11 cellular contexts compared by ENCODE assay signal in the genomic region with DNA sequence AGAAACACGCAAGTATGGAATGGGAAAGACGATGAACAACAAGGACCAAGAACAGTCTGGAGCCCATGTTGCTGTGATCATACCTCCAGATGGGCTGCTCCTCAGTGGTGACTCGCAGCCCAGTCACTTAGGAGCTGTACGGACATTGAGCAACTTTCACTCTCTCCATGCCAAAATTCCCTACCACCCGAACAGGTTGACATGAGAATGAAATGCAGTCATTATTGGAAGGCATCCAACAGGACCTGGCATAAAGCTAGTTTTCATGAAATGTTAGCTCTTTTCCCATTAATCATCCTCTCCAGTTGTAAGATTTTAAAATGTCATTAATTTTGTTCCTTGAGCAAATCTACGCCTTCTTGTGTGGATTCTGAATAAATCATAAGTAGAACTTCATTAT.
DNase-seq lines count a peak whose midpoint lies in the region; ATAC-seq and TF ChIP-seq lines count a peak whose summit lies in the region.
"Had no signal": no experiment of that assay in that cellular context is flagged by ENCODE, and none has a peak within 500 bp of the region (broad histone marks: within the 10 kb centered on the region; RNA-seq: fewer than 3 reads in every experiment).

No MANE protein-coding gene starts in this region.

- H3K4me1 ChIP-seq in SJCRH30 = peaks cover 5% of the 10 kb centered on the region

- H3K27me3 ChIP-seq in SJCRH30 = no peaks in the 10 kb centered on the region

- H3K4me1 Mint-ChIP-seq in T-helper 2 cell treated with Interferon-gamma antibody and Interleukin-4, amounts not matched to agents 5 μg/mL and 100 μg/mL, for 36 hours (ENCODE audit: low read depth) = no peaks in the 10 kb centered on the region
- peaks cover 2% of the 10 kb centered on the region for H3K4me1 Mint-ChIP-seq in CD14-positive monocyte
- H3K4me1 Mint-ChIP-seq: naive thymus-derived CD8-positive, alpha-beta T cell had no signal

- no peaks in the 10 kb centered on the region for H3K9me3 ChIP-seq in SJCRH30 (replicated peaks)

- H3K27me3 Mint-ChIP-seq in T-helper 2 cell treated with Interferon-gamma antibody and Interleukin-4, amounts not matched to agents 5 μg/mL and 100 μg/mL, for 36 hours (ENCODE audit: low read depth) = no peaks in the 10 kb centered on the region
- H3K27me3 Mint-ChIP-seq in CD14-positive monocyte (ENCODE audit: low read depth in 3 of 3) = peaks cover 0 to 11% (median 0%) of the 10 kb centered on the region in 3 donors

- intact Hi-C loops in CD14-positive monocyte (cut with micrococcal nuclease) = no loop called here

- H3K4me3 ChIP-seq in SJCRH30 = no peak overlapping the region

- no peak for ATAC-seq in HG03342 (IDR thresholded peaks at IDR 0.05; ENCODE audit: unreplicated experiment)
- ATAC-seq: naive thymus-derived CD8-positive, alpha-beta T cell had no signal

- H3K36me3 Mint-ChIP-seq in T-helper 2 cell treated with Interferon-gamma antibody and Interleukin-4, amounts not matched to agents 5 μg/mL and 100 μg/mL, for 36 hours (ENCODE audit: low read depth) = no peaks in the 10 kb centered on the region
- H3K36me3 Mint-ChIP-seq in CD14-positive monocyte = no peaks in the 10 kb centered on the region
- H3K36me3 Mint-ChIP-seq: naive thymus-derived CD8-positive, alpha-beta T cell had no signal

- DNase-seq in NCI-H1092 treated with DMSO at 0.1 percent for 48 hours (lab: John Stamatoyannopoulos, UW) = peak; percentile 2
- no peak for DNase-seq in NCI-H1092 (lab: John Stamatoyannopoulos, UW)
- peak; percentile 50 to 64 for DNase-seq in SJCRH30
- peak; percentile 80 for DNase-seq in fibroblast of peridontal ligament (ENCODE audit: extremely low read depth)
- DNase-seq in superior temporal gyrus (ENCODE audit: extremely low spot score) = peak; percentile 66
- DNase-seq in T-helper 2 cell treated with Interferon-gamma antibody and Interleukin-4, amounts not matched to agents 5 μg/mL and 100 μg/mL, for 36 hours (ENCODE audit: low spot score) = no peak
- DNase-seq in CD14-positive monocyte (ENCODE audit: low spot score) = no peak
- DNase-seq: naive thymus-derived CD8-positive, alpha-beta T cell; T-helper 2 cell had no signal

- H3K4me3 Mint-ChIP-seq in T-helper 2 cell treated with Interferon-gamma antibody and Interleukin-4, amounts not matched to agents 5 μg/mL and 100 μg/mL, for 36 hours = no peak overlapping the region
- no peak overlapping the region for H3K4me3 Mint-ChIP-seq in CD14-positive monocyte
- H3K4me3 Mint-ChIP-seq: naive thymus-derived CD8-positive, alpha-beta T cell had no signal

- H3K36me3 ChIP-seq in SJCRH30 = no peaks in the 10 kb centered on the region

- no peaks in the 10 kb centered on the region for H3K9me3 Mint-ChIP-seq in T-helper 2 cell treated with Interferon-gamma antibody and Interleukin-4, amounts not matched to agents 5 μg/mL and 100 μg/mL, for 36 hours
- H3K9me3 Mint-ChIP-seq in CD14-positive monocyte = peaks cover 0 to 1% (median 0%) of the 10 kb centered on the region in 7 donors
- H3K9me3 Mint-ChIP-seq: naive thymus-derived CD8-positive, alpha-beta T cell had no signal

- no peak overlapping the region for H3K27ac Mint-ChIP-seq in T-helper 2 cell treated with Interferon-gamma antibody and Interleukin-4, amounts not matched to agents 5 μg/mL and 100 μg/mL, for 36 hours
- no peak overlapping the region for H3K27ac Mint-ChIP-seq in CD14-positive monocyte
- H3K27ac Mint-ChIP-seq: naive thymus-derived CD8-positive, alpha-beta T cell had no signal

- no peak overlapping the region for H3K27ac ChIP-seq in SJCRH30
- H3K27ac ChIP-seq: 22Rv1 had no signal

- TF ChIP-seq CTCF in CD14-positive monocyte (IDR thresholded peaks at IDR 0.05) = no peak

Comparison
In these comparisons a context has a peak if more than half of its experiments do, and no peak if none do; other contexts are left out.
1. DNase-seq: peak in NCI-H1092 treated with DMSO at 0.1 percent for 48 hours (single experiment), SJCRH30 (2 of 2), fibroblast of peridontal ligament (single experiment) and superior temporal gyrus (single experiment); none in NCI-H1092 (single experiment), T-helper 2 cell treated with Interferon-gamma antibody and Interleukin-4, amounts not matched to agents 5 μg/mL and 100 μg/mL, for 36 hours (single experiment) and CD14-positive monocyte (single experiment).